ENCODE assay signal across 8 cellular contexts in the genomic region with DNA sequence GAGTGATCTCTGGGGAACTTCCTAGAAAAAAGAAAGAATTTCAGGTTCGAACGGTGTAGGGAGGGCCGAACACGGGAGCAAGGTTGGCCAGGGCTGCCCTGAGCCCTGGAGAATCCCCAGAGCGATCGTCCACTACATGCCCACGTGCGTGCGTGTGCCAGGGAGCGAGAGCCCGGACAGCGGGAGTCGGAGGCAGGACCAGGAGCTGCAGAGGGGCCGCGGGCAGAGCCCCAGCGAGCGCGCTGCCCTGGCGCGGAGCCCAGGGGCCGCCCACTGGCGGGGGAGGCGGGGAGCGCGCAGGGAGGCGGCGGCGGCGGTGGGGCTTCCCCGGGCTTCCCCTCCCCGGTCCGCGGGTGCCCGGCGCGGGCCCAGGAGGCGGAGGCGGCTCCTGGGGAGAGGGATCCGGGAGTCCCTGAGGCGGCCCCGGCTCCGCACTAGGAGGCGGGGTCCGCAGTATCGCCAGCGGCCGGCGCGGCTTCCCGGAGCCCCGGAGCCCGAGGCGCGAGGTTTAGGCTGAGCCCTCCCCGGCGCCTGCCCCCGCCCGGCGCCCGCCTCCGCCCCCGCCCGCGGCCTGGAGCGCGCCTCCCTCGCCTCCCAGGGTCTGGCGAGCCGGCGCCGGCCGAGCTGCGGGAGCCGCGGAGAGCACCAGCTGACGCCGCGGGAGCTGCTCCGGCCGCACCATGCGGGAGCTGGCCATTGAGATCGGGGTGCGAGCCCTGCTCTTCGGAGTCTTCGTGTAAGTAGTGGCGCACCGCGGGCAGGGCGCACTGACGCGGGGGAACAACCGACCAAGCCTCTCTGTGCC. TPM values are rescaled to one million over a fixed set of nuclear protein-coding genes. Genes with fewer than 3 reads are reported as not detected.
DNase-seq lines count a peak whose midpoint lies in the region; ATAC-seq and TF ChIP-seq lines count a peak whose summit lies in the region.

A gene (plus strand): TSS at position 602 of the 805 bp plus-strand sequence. CDS start 79 bp downstream, at position 681.

- H3K4me1 ChIP-seq in ascending aorta (peaks cover 0 to 7% of the 10 kb centered on the region in 2 donors), iPS-15b (ENCODE audit: control insufficient read depth, insufficient read depth, low read length) (peaks cover 4% of the 10 kb centered on the region)

- peak within 1 kb of the TSS; percentile 24 for H3K9ac ChIP-seq in iPS-15b (ENCODE audit: low read depth, low read length)

- no peaks in the 10 kb centered on the region for H3K9me3 ChIP-seq in ascending aorta
- no peaks in the 10 kb centered on the region for H3K9me3 ChIP-seq in iPS-15b (ENCODE audit: control insufficient read depth, insufficient read depth, low read length)

- intact Hi-C loops in ascending aorta (cut with DNase I), result no loop called here
- intact Hi-C loops in sciatic nerve (cut with DNase I), result no loop called here

- peak; percentile 23 for DNase-seq in DMS 273 treated with DMSO at 0.1 percent for 48 hours (lab: John Stamatoyannopoulos, UW)
- peak; percentile 71 for DNase-seq in HT1080 (ENCODE audit: low read depth)
- no peak for DNase-seq in ascending aorta (ENCODE audit: low spot score in 2 of 2)
- DNase-seq in sciatic nerve (ENCODE audit: low spot score), result no peak
- DNase-seq in cortex of kidney (lab: John Stamatoyannopoulos, UW), result no peak
- no peak for DNase-seq in CD1c-positive myeloid dendritic cell (ENCODE audit: extremely low spot score)
- DNase-seq in NCI-H2107 (lab: John Stamatoyannopoulos, UW), result no peak

- H3K27me3 ChIP-seq in ascending aorta (peaks cover 5% of the 10 kb centered on the region), iPS-15b (ENCODE audit: control insufficient read depth, insufficient read depth, low read length) (peaks cover 67% of the 10 kb centered on the region)

- peak; percentile 63 for ATAC-seq in sciatic nerve

- no peak for TF ChIP-seq CTCF in ascending aorta (IDR thresholded peaks at IDR 0.05)

- H3K36me3 ChIP-seq in ascending aorta (no peaks in the 10 kb centered on the region), iPS-15b (ENCODE audit: control insufficient read depth, insufficient read depth, low read length) (no peaks in the 10 kb centered on the region)

- H3K4me3 ChIP-seq in ascending aorta (peak within 1 kb of the TSS; percentile 45 to 61), iPS-15b (ENCODE audit: low read depth, low read length) (peak within 1 kb of the TSS; percentile 63)

- no peak within 1 kb of the TSS for H3K27ac ChIP-seq in ascending aorta

RNA-seq across cellular contexts. Expression of the gene that starts here (rescaled TPM):
- 27.6 and 47.7 TPM in 2 replicates for total RNA-seq in HT1080 (2014; rRNA removed; shearing (Covaris generic))
- polyA plus RNA-seq in HT1080 (2015; cell fraction: cytosol; rRNA removed), result 27.2 and 31.9 TPM in 2 replicates
- polyA plus RNA-seq in HT1080 (2015; cell fraction: nucleus; rRNA removed), result 25.2 and 26.9 TPM in 2 replicates
- total RNA-seq in ascending aorta (not detected), sciatic nerve (2.1 TPM)

Comparison
In these comparisons a context has a peak if more than half of its experiments do, and no peak if none do; other contexts are left out.
1. DNase-seq: peak in DMS 273 treated with DMSO at 0.1 percent for 48 hours (single experiment) and HT1080 (single experiment); none in ascending aorta (0 of 2), sciatic nerve (single experiment), cortex of kidney (single experiment), CD1c-positive myeloid dendritic cell (single experiment) and NCI-H2107 (single experiment).